In genomic region chr10:124094419-124094785, GRCh38 we compare ENCODE assay signal across 13 cellular contexts. TPM values are rescaled to one million over a fixed set of nuclear protein-coding genes. Genes with fewer than 3 reads are reported as not detected.
DNase-seq lines count a peak whose midpoint lies in the region; ATAC-seq and TF ChIP-seq lines count a peak whose summit lies in the region.
"Had no signal": no experiment of that assay in that cellular context is flagged by ENCODE, and none has a peak within 500 bp of the region (broad histone marks: within the 10 kb centered on the region; RNA-seq: fewer than 3 reads in every experiment).

No MANE protein-coding gene starts in this region.

- H2BK120ac ChIP-seq in mesenchymal stem cell (ENCODE audit: low read depth, low read length), result peak overlapping the region; percentile 20

- no peak for ATAC-seq in stimulated activated naive B cell treated with anti-CD40 and anti-IgM and Interleukin-4, amounts not matched to agents 10 μg/mL and 1 μg/mL and 100 μg/mL, for 72 hours (replicated peaks)
- ATAC-seq in HG02588 (IDR thresholded peaks at IDR 0.05; ENCODE audit: unreplicated experiment), result no peak
- no peak for ATAC-seq in GM19328 (IDR thresholded peaks at IDR 0.05; ENCODE audit: unreplicated experiment)
- ATAC-seq in HG03095 (IDR thresholded peaks at IDR 0.05; ENCODE audit: unreplicated experiment), result no peak
- ATAC-seq: activated naive CD4-positive, alpha-beta T cell treated with anti-CD3 and anti-CD28 coated beads, Interleukin-2, amount 50 U/mL, for 72 hours had no signal

- DNase-seq in choroid plexus epithelial cell (ENCODE audit: low read depth) (no peak), mesenchymal stem cell (peak; percentile 38), posterior vena cava (ENCODE audit: low spot score) (no peak)
- DNase-seq in stimulated activated naive B cell treated with anti-CD40 and anti-IgM and Interleukin-4, amounts not matched to agents 10 μg/mL and 1 μg/mL and 100 μg/mL, for 72 hours, result no peak
- DNase-seq: foreskin melanocyte; GDM1; stimulated activated CD4-positive, alpha-beta T cell treated with anti-CD3 and anti-CD28 coated beads, Interleukin-12 subunit alpha, Interleukin-12 subunit beta, amount 100 ng/mL, for 4 hours had no signal

- H2AK5ac ChIP-seq in mesenchymal stem cell (ENCODE audit: low read length, severe bottlenecking), result no peak overlapping the region

- H3K4me3 Mint-ChIP-seq in stimulated activated naive B cell treated with anti-CD40 and anti-IgM and Interleukin-4, amounts not matched to agents 10 μg/mL and 1 μg/mL and 100 μg/mL, for 72 hours, result peak overlapping the region; percentile 80 to 87
- H3K4me3 Mint-ChIP-seq: T-helper 2 cell treated with Interferon-gamma antibody and Interleukin-4, amounts not matched to agents 5 μg/mL and 100 μg/mL, for 36 hours had no signal

- no peak for TF ChIP-seq CTCF in choroid plexus epithelial cell (conservative IDR thresholded peaks at IDR 0.05; ENCODE audit: low read depth, low read length)

- no peak overlapping the region for H3K14ac ChIP-seq in mesenchymal stem cell (ENCODE audit: low read length in 2 of 2)

- peak overlapping the region; percentile 11 to 58 for H3K4ac ChIP-seq in mesenchymal stem cell (ENCODE audit: low read depth in 1 of 2, low read length in 2 of 2)

- H3K27ac ChIP-seq in HUES48 (ENCODE audit: low read depth, low read length), result no peak overlapping the region
- peak overlapping the region; percentile 39 for H3K27ac ChIP-seq in mesenchymal stem cell (ENCODE audit: low read length, poor library complexity, severe bottlenecking)

- H2BK15ac ChIP-seq in mesenchymal stem cell (ENCODE audit: low read depth, poor library complexity, severe bottlenecking), result no peak overlapping the region

- H3K18ac ChIP-seq in mesenchymal stem cell (ENCODE audit: low read depth in 1 of 2, low read length in 2 of 2), result peak overlapping the region; percentile 35 to 47

- peak overlapping the region in 1 of 2 experiments; percentile 29 for H2BK12ac ChIP-seq in mesenchymal stem cell (ENCODE audit: low read length in 2 of 2)

- H3K4me3 ChIP-seq in HUES48 (ENCODE audit: low read depth, low read length) (peak overlapping the region; percentile 74; the same call in 1 of the 2 replicates), choroid plexus epithelial cell (ENCODE audit: low read depth, low read length) (peak overlapping the region; percentile 64), mesenchymal stem cell (ENCODE audit: insufficient read depth in 1 of 2, low read depth in 1 of 2, low read length in 2 of 2) (peak overlapping the region in 1 of 2 experiments; percentile 85)

- no peaks in the 10 kb centered on the region for H3K9me3 ChIP-seq in HUES48 (ENCODE audit: control insufficient read depth, insufficient read depth, low read length)
- peaks cover 8% of the 10 kb centered on the region for H3K9me3 ChIP-seq in mesenchymal stem cell (ENCODE audit: control insufficient read depth, low read length)

- H2AFZ ChIP-seq in mesenchymal stem cell (ENCODE audit: low read depth, low read length), result no peak overlapping the region

- H3K9me3 Mint-ChIP-seq in stimulated activated naive B cell treated with anti-CD40 and anti-IgM and Interleukin-4, amounts not matched to agents 10 μg/mL and 1 μg/mL and 100 μg/mL, for 72 hours, result peaks cover 0 to 5% of the 10 kb centered on the region in 2 donors
- H3K9me3 Mint-ChIP-seq: activated naive CD4-positive, alpha-beta T cell treated with anti-CD3 and anti-CD28 coated beads, Interleukin-2, amount 50 U/mL, for 72 hours; T-helper 2 cell treated with Interferon-gamma antibody and Interleukin-4, amounts not matched to agents 5 μg/mL and 100 μg/mL, for 36 hours had no signal

- peak overlapping the region; percentile 51 for H3K4me2 ChIP-seq in mesenchymal stem cell (ENCODE audit: low read length, poor library complexity, severe bottlenecking)

- peaks cover 13% of the 10 kb centered on the region; the same call in 1 of the 2 replicates for H3K4me1 ChIP-seq in HUES48 (ENCODE audit: control insufficient read depth, insufficient read depth, low read length)
- H3K4me1 ChIP-seq in mesenchymal stem cell (ENCODE audit: control insufficient read depth, insufficient read depth, low read depth, low read length), result peaks cover 26% of the 10 kb centered on the region

- peak overlapping the region; percentile 21 for H4K8ac ChIP-seq in mesenchymal stem cell (ENCODE audit: low read length)

- H3K9ac ChIP-seq in HUES48 (ENCODE audit: low read depth, low read length), result no peak overlapping the region
- H3K9ac ChIP-seq in mesenchymal stem cell (ENCODE audit: low read length), result peak overlapping the region; percentile 79

- no peak overlapping the region for H2BK5ac ChIP-seq in mesenchymal stem cell (ENCODE audit: low read depth, low read length, poor library complexity, severe bottlenecking)

- H3K27me3 ChIP-seq in HUES48 (ENCODE audit: control insufficient read depth, insufficient read depth, low read length) (peaks cover 32% of the 10 kb centered on the region), mesenchymal stem cell (ENCODE audit: control insufficient read depth in 1 of 2, insufficient read depth in 1 of 2, low read length in 2 of 2) (peaks cover 0 to 31% of the 10 kb centered on the region in 2 experiments)

- H3K23ac ChIP-seq in mesenchymal stem cell (ENCODE audit: low read length in 2 of 2), result no peak overlapping the region

- H3K27ac Mint-ChIP-seq in stimulated activated naive B cell treated with anti-CD40 and anti-IgM and Interleukin-4, amounts not matched to agents 10 μg/mL and 1 μg/mL and 100 μg/mL, for 72 hours, result no peak overlapping the region
- H3K27ac Mint-ChIP-seq: activated naive CD4-positive, alpha-beta T cell treated with anti-CD3 and anti-CD28 coated beads, Interleukin-2, amount 50 U/mL, for 72 hours; T-helper 2 cell treated with Interferon-gamma antibody and Interleukin-4, amounts not matched to agents 5 μg/mL and 100 μg/mL, for 36 hours had no signal

- no peak overlapping the region for H4K91ac ChIP-seq in mesenchymal stem cell (ENCODE audit: low read length)

- intact Hi-C loops in posterior vena cava (cut with DNase I), result loop anchor here in 1 of 2 donors (10.0 kb wide), 1 partner anchor 290 kb away; no protein-coding TSS in a partner anchor

- 43% methylated on average over 9 of the region's 11 CpGs for WGBS in mesenchymal stem cell

- H3K79me1 ChIP-seq in mesenchymal stem cell (replicated peaks; ENCODE audit: low read length, poor library complexity, severe bottlenecking), result peaks cover 6% of the 10 kb centered on the region

- H3K36me3 Mint-ChIP-seq in stimulated activated naive B cell treated with anti-CD40 and anti-IgM and Interleukin-4, amounts not matched to agents 10 μg/mL and 1 μg/mL and 100 μg/mL, for 72 hours, result peaks cover 0 to 5% of the 10 kb centered on the region in 2 donors

- H3K36me3 ChIP-seq in HUES48 (ENCODE audit: control insufficient read depth, insufficient read depth, low read length), result no peaks in the 10 kb centered on the region
- peaks cover 0 to 2% of the 10 kb centered on the region in 2 experiments for H3K36me3 ChIP-seq in mesenchymal stem cell (ENCODE audit: control insufficient read depth in 1 of 2, insufficient read depth in 2 of 2, low read depth in 1 of 2, low read length in 2 of 2)

- H3K27me3 Mint-ChIP-seq in stimulated activated naive B cell treated with anti-CD40 and anti-IgM and Interleukin-4, amounts not matched to agents 10 μg/mL and 1 μg/mL and 100 μg/mL, for 72 hours, result peaks cover 0 to 10% of the 10 kb centered on the region in 2 donors

- H3K4me1 Mint-ChIP-seq in stimulated activated naive B cell treated with anti-CD40 and anti-IgM and Interleukin-4, amounts not matched to agents 10 μg/mL and 1 μg/mL and 100 μg/mL, for 72 hours, result peaks cover 38 to 69% of the 10 kb centered on the region in 2 donors

RNA-seq across cellular contexts. Expression of gene CHST15, which starts 1.0 kb away (rescaled TPM):
- 22.2 TPM for polyA plus RNA-seq in mesenchymal stem cell (2013, experiment 1 of 2)
- 22.7 TPM for polyA plus RNA-seq in mesenchymal stem cell (2013, experiment 2 of 2)
- 10 to 100 TPM; 25.8 to 30.1 TPM for total RNA-seq in posterior vena cava
